13 cellular contexts compared by ENCODE assay signal in genomic region chr6:57303931-57304681, GRCh38. TPM values are rescaled to one million over a fixed set of nuclear protein-coding genes. Genes with fewer than 3 reads are reported as not detected.
DNase-seq lines count a peak whose midpoint lies in the region; ATAC-seq and TF ChIP-seq lines count a peak whose summit lies in the region.
"Had no signal": no experiment of that assay in that cellular context is flagged by ENCODE, and none has a peak within 500 bp of the region (broad histone marks: within the 10 kb centered on the region; RNA-seq: fewer than 3 reads in every experiment).

No MANE protein-coding gene starts in this region.

- no peaks in the 10 kb centered on the region for H3K9me3 ChIP-seq in Peyer's patch
- H3K9me3 ChIP-seq: BE2C had no signal

- no peaks in the 10 kb centered on the region for H3K36me3 ChIP-seq in Peyer's patch
- no peaks in the 10 kb centered on the region for H3K36me3 ChIP-seq in rectal smooth muscle tissue (ENCODE audit: control insufficient read depth, insufficient read depth, low read length)
- H3K36me3 ChIP-seq: BE2C had no signal

- no peaks in the 10 kb centered on the region for H3K27me3 ChIP-seq in Peyer's patch
- H3K27me3 ChIP-seq in rectal smooth muscle tissue (ENCODE audit: control insufficient read depth, insufficient read depth, low read length): no peaks in the 10 kb centered on the region
- H3K27me3 ChIP-seq: BE2C had no signal

- H3K27ac ChIP-seq in Peyer's patch: peak overlapping the region in 3 of 4 donors; percentile 5 to 68 (median 27)
- H3K27ac ChIP-seq in rectal smooth muscle tissue (ENCODE audit: low read depth, low read length): peak overlapping the region; percentile 80

- no peak overlapping the region for H3K4me3 ChIP-seq in Peyer's patch
- no peak overlapping the region for H3K4me3 ChIP-seq in fibroblast of pulmonary artery (replicated peaks; ENCODE audit: low read depth, low read length)
- H3K4me3 ChIP-seq in rectal smooth muscle tissue (ENCODE audit: low read length): no peak overlapping the region

- no peak overlapping the region for H3K9ac ChIP-seq in rectal smooth muscle tissue (ENCODE audit: low read length)

- H3K4me1 ChIP-seq in Peyer's patch (peaks cover 0 to 8% (median 0%) of the 10 kb centered on the region in 4 donors), rectal smooth muscle tissue (ENCODE audit: control insufficient read depth, insufficient read depth, low read length) (peaks cover 48% of the 10 kb centered on the region)
- H3K4me1 ChIP-seq: BE2C had no signal

- TF ChIP-seq CTCF in AG09319 (IDR thresholded peaks at IDR 0.05; ENCODE audit: low read depth, low read length): no peak
- TF ChIP-seq CTCF in Peyer's patch (IDR thresholded peaks at IDR 0.05): no peak
- no peak for TF ChIP-seq CTCF in fibroblast of pulmonary artery (IDR thresholded peaks at IDR 0.05; ENCODE audit: low read length, missing control alignments)

- ATAC-seq in GM19324 (IDR thresholded peaks at IDR 0.05; ENCODE audit: low FRiP score, unreplicated experiment) (no peak), GM19328 (IDR thresholded peaks at IDR 0.05; ENCODE audit: unreplicated experiment) (no peak)
- no peak for ATAC-seq in activated CD4-positive, CD25-positive, alpha-beta regulatory T cell treated with anti-CD3 and anti-CD28 coated beads, Interleukin-2, amount 50 U/mL, for 24 hours

- DNase-seq in AG09319 (ENCODE audit: extremely low read depth, low read depth): peak; percentile 86
- DNase-seq in Peyer's patch: no peak
- DNase-seq in fibroblast of pulmonary artery (ENCODE audit: low read depth): peak; percentile 46
- DNase-seq in NCI-H2081 treated with DMSO at 0.1 percent for 48 hours (lab: John Stamatoyannopoulos, UW): no peak
- DNase-seq: activated naive CD4-positive, alpha-beta T cell treated with anti-CD3 and anti-CD28 coated beads for 36 hours; BE2C; mammary epithelial cell; NK-92 treated with Interleukin-12 subunit alpha and Interleukin-12 subunit beta, amount 100 ng/mL, for 24 hours; trophoblast cell had no signal

- TF ChIP-seq POLR2A in Peyer's patch (IDR thresholded peaks at IDR 0.05): no peak

RNA-seq across cellular contexts. Expression of gene PRIM2, which starts 13.3 kb away (rescaled TPM):
- 10 to 100 TPM in 1 of 4 donors, 1 to 10 TPM in 3; 4.9 to 19.8 (median 7.0) TPM for total RNA-seq in Peyer's patch

Comparison
In these comparisons a context has a peak if more than half of its experiments do, and no peak if none do; other contexts are left out.
1. DNase-seq: peak in AG09319 (single experiment) and fibroblast of pulmonary artery (single experiment); none in Peyer's patch (0 of 3) and NCI-H2081 treated with DMSO at 0.1 percent for 48 hours (single experiment).